9 cellular contexts compared by ENCODE assay signal in the genomic region with DNA sequence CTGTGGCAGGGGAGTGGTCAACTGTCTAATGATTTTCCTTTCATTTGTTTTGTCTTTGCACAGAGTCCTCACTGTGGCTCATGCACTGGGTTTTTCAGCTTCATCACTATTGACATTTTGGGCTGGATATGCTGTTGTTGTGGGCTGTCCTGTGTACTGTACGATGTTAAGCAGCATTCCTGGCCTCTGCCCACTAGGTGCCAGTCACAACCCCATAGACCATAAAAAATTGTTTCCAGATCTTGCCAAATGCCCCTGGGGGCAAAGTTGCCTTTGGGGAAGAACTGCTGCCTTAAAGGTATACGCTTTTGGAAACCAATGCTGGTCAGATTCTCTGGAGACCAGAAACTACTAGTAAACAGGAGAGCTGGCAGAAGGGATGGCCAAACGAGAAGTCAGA.
A peak's percentile ranks its signal among the peaks of the same experiment; 100 is the strongest.
DNase-seq lines count a peak whose midpoint lies in the region; ATAC-seq and TF ChIP-seq lines count a peak whose summit lies in the region.
"Had no signal": no experiment of that assay in that cellular context is flagged by ENCODE, and none has a peak within 500 bp of the region (broad histone marks: within the 10 kb centered on the region; RNA-seq: fewer than 3 reads in every experiment).

No MANE protein-coding gene starts in this region.

- no peaks in the 10 kb centered on the region for H3K9me3 Mint-ChIP-seq in T-helper 2 cell treated with Interferon-gamma antibody and Interleukin-4, amounts not matched to agents 5 μg/mL and 100 μg/mL, for 36 hours
- H3K9me3 Mint-ChIP-seq in CD8-positive, alpha-beta memory T cell = peaks cover 0 to 2% (median 0%) of the 10 kb centered on the region in 5 donors
- H3K9me3 Mint-ChIP-seq: activated B cell treated with CpG ODN at 0.5 μM for 24 hours had no signal

- H3K4me1 ChIP-seq in Peyer's patch (no peaks in the 10 kb centered on the region), heart right ventricle (peaks cover 0 to 7% (median 0%) of the 10 kb centered on the region in 9 donors)
- H3K4me1 ChIP-seq in CD8-positive, alpha-beta memory T cell (ENCODE audit: insufficient read depth, low read length) = no peaks in the 10 kb centered on the region

- H3K27me3 Mint-ChIP-seq in T-helper 2 cell treated with Interferon-gamma antibody and Interleukin-4, amounts not matched to agents 5 μg/mL and 100 μg/mL, for 36 hours (ENCODE audit: low read depth) = no peaks in the 10 kb centered on the region
- H3K27me3 Mint-ChIP-seq in CD8-positive, alpha-beta memory T cell = no peaks in the 10 kb centered on the region
- H3K27me3 Mint-ChIP-seq: activated B cell treated with CpG ODN at 0.5 μM for 24 hours had no signal

- H3K36me3 ChIP-seq in Peyer's patch (no peaks in the 10 kb centered on the region), heart right ventricle (no peaks in the 10 kb centered on the region)
- no peaks in the 10 kb centered on the region for H3K36me3 ChIP-seq in CD8-positive, alpha-beta memory T cell (ENCODE audit: insufficient read depth, low read length)

- TF ChIP-seq CTCF in Peyer's patch (IDR thresholded peaks at IDR 0.05) (peak in 4 of 6 experiments; percentile 10 to 51 (median 45)), heart right ventricle (IDR thresholded peaks at IDR 0.05) (peak in 8 of 9 donors; percentile 8 to 58 (median 38))

- no peak overlapping the region for H3K4me3 ChIP-seq in Peyer's patch
- H3K4me3 ChIP-seq in heart right ventricle = no peak overlapping the region
- H3K4me3 ChIP-seq in CD8-positive, alpha-beta memory T cell (ENCODE audit: low read length) = no peak overlapping the region

- H3K27me3 ChIP-seq in Peyer's patch (no peaks in the 10 kb centered on the region), heart right ventricle (no peaks in the 10 kb centered on the region)
- H3K27me3 ChIP-seq in CD8-positive, alpha-beta memory T cell (ENCODE audit: insufficient read depth, low read length, poor library complexity, severe bottlenecking) = no peaks in the 10 kb centered on the region

- CTCF ChIA-PET in CD8-positive, alpha-beta memory T cell (lab: Charles Lee) = no interaction called here

- POLR2A ChIA-PET in CD8-positive, alpha-beta memory T cell (lab: Charles Lee) = no interaction called here

- in situ Hi-C loops in ACHN (cut with HindIII; ENCODE audit: low pct_ligation_motif_present, low pct_unique_long_range_greater_than_20kb, low sequenced_read_pairs) = no loop called here

- H3K27ac Mint-ChIP-seq in T-helper 2 cell treated with Interferon-gamma antibody and Interleukin-4, amounts not matched to agents 5 μg/mL and 100 μg/mL, for 36 hours = no peak overlapping the region
- H3K27ac Mint-ChIP-seq in CD8-positive, alpha-beta memory T cell = no peak overlapping the region
- H3K27ac Mint-ChIP-seq: activated B cell treated with CpG ODN at 0.5 μM for 24 hours had no signal

- no peaks in the 10 kb centered on the region for H3K36me3 Mint-ChIP-seq in T-helper 2 cell treated with Interferon-gamma antibody and Interleukin-4, amounts not matched to agents 5 μg/mL and 100 μg/mL, for 36 hours (ENCODE audit: low read depth)
- H3K36me3 Mint-ChIP-seq in CD8-positive, alpha-beta memory T cell = no peaks in the 10 kb centered on the region

- intact Hi-C loops in heart right ventricle (cut with DNase I) = loop anchor here in 6 of 10 donors (5.0 to 10.0 kb wide), 3 partner anchors 94 to 312 kb away; a partner anchor contains a TSS

- no peak for TF ChIP-seq POLR2A in Peyer's patch (IDR thresholded peaks at IDR 0.05)

- DNase-seq in ACHN (peak; percentile 42), Peyer's patch (peak in 2 of 3 donors; percentile 49 to 55), heart right ventricle (peak in 1 of 2 donors; percentile 30), cortex of kidney (lab: John Stamatoyannopoulos, UW) (no peak)
- no peak for DNase-seq in T-helper 2 cell treated with Interferon-gamma antibody and Interleukin-4, amounts not matched to agents 5 μg/mL and 100 μg/mL, for 36 hours (ENCODE audit: low spot score)
- no peak for DNase-seq in CD8-positive, alpha-beta memory T cell
- DNase-seq: activated B cell treated with CpG ODN at 0.5 μM for 24 hours had no signal

- no peaks in the 10 kb centered on the region for H3K4me1 Mint-ChIP-seq in T-helper 2 cell treated with Interferon-gamma antibody and Interleukin-4, amounts not matched to agents 5 μg/mL and 100 μg/mL, for 36 hours (ENCODE audit: low read depth)
- no peaks in the 10 kb centered on the region for H3K4me1 Mint-ChIP-seq in CD8-positive, alpha-beta memory T cell
- H3K4me1 Mint-ChIP-seq: activated B cell treated with CpG ODN at 0.5 μM for 24 hours had no signal

- 29 to 34% methylated on average over 3 of the region's 3 CpGs for WGBS in heart right ventricle, 2 donors

- H3K27ac ChIP-seq in Peyer's patch = no peak overlapping the region
- H3K27ac ChIP-seq in heart right ventricle = no peak overlapping the region
- H3K27ac ChIP-seq in CD8-positive, alpha-beta memory T cell (ENCODE audit: low read depth, low read length) = no peak overlapping the region

- H3K9me3 ChIP-seq in Peyer's patch (no peaks in the 10 kb centered on the region), heart right ventricle (no peaks in the 10 kb centered on the region)
- no peaks in the 10 kb centered on the region for H3K9me3 ChIP-seq in CD8-positive, alpha-beta memory T cell (ENCODE audit: low read length)

- ATAC-seq in GM21619 (IDR thresholded peaks at IDR 0.05; ENCODE audit: unreplicated experiment) (peak; percentile 55), heart right ventricle (peak; percentile 42 to 82 (median 75)), GM21529 (IDR thresholded peaks at IDR 0.05; ENCODE audit: unreplicated experiment) (no peak)

- H3K4me3 Mint-ChIP-seq in T-helper 2 cell treated with Interferon-gamma antibody and Interleukin-4, amounts not matched to agents 5 μg/mL and 100 μg/mL, for 36 hours = no peak overlapping the region
- no peak overlapping the region for H3K4me3 Mint-ChIP-seq in CD8-positive, alpha-beta memory T cell
- H3K4me3 Mint-ChIP-seq: activated B cell treated with CpG ODN at 0.5 μM for 24 hours had no signal

Comparison
In these comparisons a context has a peak if more than half of its experiments do, and no peak if none do; other contexts are left out.
1. DNase-seq: peak in ACHN (single experiment) and Peyer's patch (2 of 3); none in T-helper 2 cell treated with Interferon-gamma antibody and Interleukin-4, amounts not matched to agents 5 μg/mL and 100 μg/mL, for 36 hours (single experiment), CD8-positive, alpha-beta memory T cell (0 of 5) and cortex of kidney (single experiment).